ENCODE assay signal across 21 cellular contexts in genomic region chr13:100563779-100564178, GRCh38.
"Had no signal": no experiment of that assay in that cellular context is flagged by ENCODE, and none has a peak within 500 bp of the region (broad histone marks: within the 10 kb centered on the region; RNA-seq: fewer than 3 reads in every experiment).

No MANE protein-coding gene starts in this region.

- H3K4me1 ChIP-seq: esophagus squamous epithelium, parathyroid adenoma, sigmoid colon, transverse colon had no signal

- H3K4me1 Mint-ChIP-seq: immature natural killer cell; stimulated activated memory B cell treated with anti-CD40 and anti-IgM and Interleukin-4, amounts not matched to agents 10 μg/mL and 1 μg/mL and 100 μg/mL, for 72 hours had no signal

- H3K36me3 Mint-ChIP-seq: natural killer cell had no signal

- DNase-seq: central memory CD4-positive, alpha-beta T cell; effector CD8-positive, alpha-beta T cell; esophagus squamous epithelium; hypothalamus; immature natural killer cell; islet precursor cell; kidney glomerular epithelial cell; natural killer cell; sigmoid colon; stimulated activated CD4-positive, alpha-beta T cell treated with anti-CD3 and anti-CD28 coated beads, Interleukin-2, amount 100 ng/mL, for 24 hours; stimulated activated CD4-positive, alpha-beta T cell treated with anti-CD3 and anti-CD28 coated beads, Interleukin-4, amount 100 ng/mL, for 24 hours; stimulated activated naive CD8-positive, alpha-beta T cell treated with anti-CD3 and anti-CD28 coated beads, Interleukin-15, Interleukin-2, amounts not matched to agents 100 U/mL and 50 U/mL, for 24 hours; substantia nigra; transverse colon had no signal

- H2AFZ ChIP-seq: parathyroid adenoma had no signal

- H3K27ac Mint-ChIP-seq: dendritic cell treated with granulocyte-macrophage colony-stimulating factor and Interleukin-4, amounts not matched to agents 40 ng/mL and 50 ng/mL, for 4 days; memory B cell; natural killer cell; progenitor cell of endocrine pancreas; stimulated activated memory B cell treated with anti-CD40 and anti-IgM and Interleukin-4, amounts not matched to agents 10 μg/mL and 1 μg/mL and 100 μg/mL, for 72 hours had no signal

- H3K9me3 Mint-ChIP-seq: memory B cell, natural killer cell had no signal

- H3K27ac ChIP-seq: esophagus squamous epithelium, neutrophil, parathyroid adenoma, sigmoid colon, transverse colon had no signal

- ATAC-seq: natural killer cell; stimulated activated memory B cell treated with anti-CD40 and anti-IgM and Interleukin-4, amounts not matched to agents 10 μg/mL and 1 μg/mL and 100 μg/mL, for 72 hours; stimulated activated naive CD8-positive, alpha-beta T cell treated with anti-CD3 and anti-CD28 coated beads, Interleukin-15, Interleukin-2, amounts not matched to agents 100 U/mL and 50 U/mL, for 24 hours had no signal

- H3K9me3 ChIP-seq: esophagus squamous epithelium, neutrophil, sigmoid colon, transverse colon had no signal

- H3K4me3 ChIP-seq: esophagus squamous epithelium, lung, sigmoid colon, transverse colon had no signal

- H3K27me3 Mint-ChIP-seq: dendritic cell treated with granulocyte-macrophage colony-stimulating factor and Interleukin-4, amounts not matched to agents 40 ng/mL and 50 ng/mL, for 4 days; memory B cell; progenitor cell of endocrine pancreas; stimulated activated memory B cell treated with anti-CD40 and anti-IgM and Interleukin-4, amounts not matched to agents 10 μg/mL and 1 μg/mL and 100 μg/mL, for 72 hours had no signal

- H3K9ac ChIP-seq: parathyroid adenoma had no signal

- H3K36me3 ChIP-seq: esophagus squamous epithelium, neutrophil, sigmoid colon, transverse colon had no signal

- H3K27me3 ChIP-seq: esophagus squamous epithelium, neutrophil, sigmoid colon, transverse colon had no signal

- H3K4me3 Mint-ChIP-seq: dendritic cell treated with granulocyte-macrophage colony-stimulating factor and Interleukin-4, amounts not matched to agents 40 ng/mL and 50 ng/mL, for 4 days; immature natural killer cell; memory B cell; natural killer cell; stimulated activated memory B cell treated with anti-CD40 and anti-IgM and Interleukin-4, amounts not matched to agents 10 μg/mL and 1 μg/mL and 100 μg/mL, for 72 hours had no signal
